ENCODE assay signal across 8 cellular contexts in the genomic region with DNA sequence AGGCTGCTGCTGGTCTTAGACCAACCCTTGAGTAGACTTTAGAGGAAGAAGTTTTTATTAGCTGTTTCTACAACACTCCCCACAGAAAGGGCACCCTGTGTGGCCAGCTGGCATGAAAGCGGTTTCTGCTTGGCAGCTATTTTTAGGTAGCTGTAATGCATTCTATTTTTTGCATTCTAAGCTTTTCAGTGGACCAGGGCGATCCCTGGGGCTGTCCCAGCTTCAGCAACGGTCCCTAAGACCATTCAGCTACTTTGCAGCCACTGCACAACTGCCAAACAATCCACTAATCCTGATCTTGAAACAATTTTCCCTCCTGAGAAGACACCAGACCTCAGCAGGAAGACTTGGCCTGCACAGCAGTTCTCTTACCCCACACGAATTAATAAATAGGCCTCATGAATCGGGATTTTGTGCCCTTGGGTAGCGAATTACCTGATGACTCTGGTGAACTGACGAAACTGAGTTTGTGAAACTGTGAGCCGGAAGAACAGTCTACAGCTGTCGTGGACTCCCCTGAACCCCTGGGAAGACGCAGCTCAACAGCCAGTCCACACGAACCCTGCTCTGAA. TPM values are rescaled to one million over a fixed set of nuclear protein-coding genes. Genes with fewer than 3 reads are reported as not detected.
DNase-seq lines count a peak whose midpoint lies in the region; ATAC-seq lines count a peak whose summit lies in the region.

No MANE protein-coding gene starts in this region.

- DNase-seq in Ammon's horn (ENCODE audit: low spot score) (peak; percentile 81), cerebellum (ENCODE audit: low spot score) (peak; percentile 74), sciatic nerve (ENCODE audit: low spot score) (no peak), activated gamma-delta T cell (lab: John Stamatoyannopoulos, UW) (no peak), NCI-H526 (lab: John Stamatoyannopoulos, UW) (no peak)
- DNase-seq in activated CD4-positive, alpha-beta T cell treated with anti-CD3 and anti-CD28 coated beads for 4 hours: no peak

- peak; percentile 84 for ATAC-seq in GM19452 (IDR thresholded peaks at IDR 0.05; ENCODE audit: unreplicated experiment)
- peak; percentile 91 for ATAC-seq in HG03439 (IDR thresholded peaks at IDR 0.05; ENCODE audit: unreplicated experiment)
- peak; percentile 79 for ATAC-seq in sciatic nerve

- intact Hi-C loops in sciatic nerve (cut with DNase I): no loop called here

RNA-seq across cellular contexts. Expression of a gene that starts 14.6 kb away (rescaled TPM):
- total RNA-seq in cerebellum (102 TPM), sciatic nerve (76.7 TPM)

Comparison
In these comparisons a context has a peak if more than half of its experiments do, and no peak if none do; other contexts are left out.
1. DNase-seq: peak in Ammon's horn (single experiment) and cerebellum (single experiment); none in sciatic nerve (single experiment), activated gamma-delta T cell (single experiment), activated CD4-positive, alpha-beta T cell treated with anti-CD3 and anti-CD28 coated beads for 4 hours (0 of 2) and NCI-H526 (0 of 2).
2. Peak in every context shown above with its lines, with median percentiles within 50 percentile points of each other: ATAC-seq.